Comparison of ENCODE assay signal across 11 cellular contexts in the genomic region with DNA sequence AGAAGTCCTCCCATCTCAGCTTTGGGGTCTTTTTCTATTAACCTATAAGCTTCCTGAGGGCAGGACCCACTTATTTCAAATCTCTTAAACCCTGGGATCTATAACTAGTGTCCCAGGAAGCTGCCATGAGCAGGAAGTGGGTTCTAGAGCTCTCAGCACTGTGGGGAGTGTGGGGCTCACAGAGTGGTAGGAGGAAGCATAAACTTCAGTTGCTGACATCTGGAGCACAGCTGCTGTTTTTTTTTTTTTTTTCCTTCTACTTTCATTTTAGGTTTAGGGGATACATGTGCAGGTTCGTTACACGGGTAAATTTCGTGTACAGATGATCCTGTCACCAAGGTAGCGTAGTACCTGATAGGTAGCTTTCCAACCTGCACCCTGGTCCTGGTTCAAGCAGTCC. TPM values are rescaled to one million over a fixed set of nuclear protein-coding genes. Genes with fewer than 3 reads are reported as not detected.
A peak's percentile ranks its signal among the peaks of the same experiment; 100 is the strongest.
DNase-seq lines count a peak whose midpoint lies in the region; ATAC-seq and TF ChIP-seq lines count a peak whose summit lies in the region.
"Had no signal": no experiment of that assay in that cellular context is flagged by ENCODE, and none has a peak within 500 bp of the region (broad histone marks: within the 10 kb centered on the region; RNA-seq: fewer than 3 reads in every experiment).

No MANE protein-coding gene starts in this region.

- H3K4me2 ChIP-seq in BLaER1 (peak overlapping the region; percentile 49), IMR-90 (ENCODE audit: low read depth, low read length) (no peak overlapping the region), neuronal stem cell (ENCODE audit: insufficient read depth, low read length, poor library complexity, severe bottlenecking) (no peak overlapping the region)

- peaks cover 19% of the 10 kb centered on the region for H4K20me1 ChIP-seq in BLaER1
- H4K20me1 ChIP-seq in IMR-90 (ENCODE audit: insufficient read depth, low read length): no peaks in the 10 kb centered on the region

- in situ Hi-C loops in IMR-90 (cut with MboI; ENCODE audit: low sequenced_read_pairs): loop anchor here (5.0 kb wide), 1 partner anchor 140 kb away; no protein-coding TSS in a partner anchor

- dilution Hi-C loops in IMR-90 (cut with HindIII; ENCODE audit: low sequenced_read_pairs, unreplicated experiment): no loop called here

- H3K23ac ChIP-seq in IMR-90 (ENCODE audit: low read depth, low read length) (no peak overlapping the region), neuronal stem cell (ENCODE audit: low read depth, low read length, poor library complexity) (no peak overlapping the region)

- H2AFZ ChIP-seq in IMR-90 (replicated peaks; ENCODE audit: low read length, poor library complexity) (no peak overlapping the region), neuronal stem cell (ENCODE audit: low read length) (no peak overlapping the region)

- H3K14ac ChIP-seq in IMR-90 (replicated peaks; ENCODE audit: low read depth, low read length): no peak overlapping the region
- no peak overlapping the region for H3K14ac ChIP-seq in neuronal stem cell (ENCODE audit: low read length)

- H2BK120ac ChIP-seq in IMR-90 (ENCODE audit: low read depth, low read length) (no peak overlapping the region), neuronal stem cell (ENCODE audit: low read depth, low read length) (no peak overlapping the region)

- H3K4ac ChIP-seq in IMR-90 (ENCODE audit: low read depth, low read length): no peak overlapping the region
- H3K4ac ChIP-seq in neuronal stem cell (ENCODE audit: low read length): no peak overlapping the region

- H4K8ac ChIP-seq in IMR-90 (ENCODE audit: low read depth in 2 of 2, low read length in 2 of 2) (no peak overlapping the region), neuronal stem cell (ENCODE audit: low read depth, low read length) (no peak overlapping the region)

- DNase-seq in IMR-90: peak; percentile 17
- DNase-seq in amniotic stem cell (lab: John Stamatoyannopoulos, UW): no peak
- DNase-seq in occipital lobe (lab: John Stamatoyannopoulos, UW): no peak
- no peak for DNase-seq in neuronal stem cell (ENCODE audit: low spot score)
- DNase-seq in ureter (ENCODE audit: low spot score): no peak
- DNase-seq: activated CD4-positive, alpha-beta T cell treated with anti-CD3 and anti-CD28 coated beads for 1 hour; left ventricle myocardium inferior; retina had no signal

- H3K4me3 ChIP-seq in BLaER1 (no peak overlapping the region), IMR-90 (ENCODE audit: insufficient read depth, low read depth, low read length) (no peak overlapping the region), neuronal stem cell (ENCODE audit: low read length in 2 of 2) (no peak overlapping the region)
- H3K4me3 ChIP-seq: left ventricle myocardium inferior had no signal

- H3K9ac ChIP-seq in BLaER1: no peak overlapping the region
- no peak overlapping the region for H3K9ac ChIP-seq in IMR-90 (ENCODE audit: low read depth, low read length)
- H3K9ac ChIP-seq in neuronal stem cell (ENCODE audit: low read depth, low read length, poor library complexity): no peak overlapping the region

- H3K9me3 ChIP-seq in BLaER1 (no peaks in the 10 kb centered on the region), IMR-90 (ENCODE audit: control insufficient read depth, insufficient read depth, low read length) (no peaks in the 10 kb centered on the region), neuronal stem cell (replicated peaks in 1 of 2; ENCODE audit: control insufficient read depth in 2 of 2, insufficient read depth in 1 of 2, low read depth in 1 of 2, low read length in 2 of 2) (peaks cover 0 to 1% of the 10 kb centered on the region in 2 donors)
- H3K9me3 ChIP-seq: left ventricle myocardium inferior had no signal

- CTCF ChIA-PET in IMR-90 (lab: Yijun Ruan, JAX): interaction anchor here (0.7 to 2.6 kb wide), 2 partner anchors 480 to 483 kb away, joined by 6 to 7 read pairs; no protein-coding TSS in a partner anchor

- intact Hi-C loops in IMR-90 (cut with micrococcal nuclease): no loop called here

- no peak overlapping the region for H2BK12ac ChIP-seq in neuronal stem cell (ENCODE audit: low read length)

- H2AK5ac ChIP-seq in IMR-90 (ENCODE audit: low read depth, low read length): no peak overlapping the region
- no peak overlapping the region for H2AK5ac ChIP-seq in neuronal stem cell (ENCODE audit: low read depth, low read length)

- no peak overlapping the region for H2BK20ac ChIP-seq in IMR-90 (ENCODE audit: low read depth, low read length)

- no peak for TF ChIP-seq RAD21 in IMR-90 (IDR thresholded peaks at IDR 0.05; ENCODE audit: low read length)

- no peaks in the 10 kb centered on the region for H3K9me1 ChIP-seq in IMR-90 (ENCODE audit: insufficient read depth, low read length)

- TF ChIP-seq CTCF in IMR-90 (conservative IDR thresholded peaks at IDR 0.05; ENCODE audit: low read depth, low read length): no peak

- H3K79me1 ChIP-seq in IMR-90 (ENCODE audit: low read depth in 1 of 2, low read length in 2 of 2): peaks cover 0 to 13% of the 10 kb centered on the region in 2 experiments; a peak in 2 of 4 replicates
- H3K79me1 ChIP-seq in neuronal stem cell (ENCODE audit: low read depth, low read length): no peaks in the 10 kb centered on the region

- no CpG with 5 or more reads among the region's 4 CpGs for WGBS in IMR-90 (ENCODE audit: extremely low coverage in 2 of 2, insufficient read length in 1 of 2), 2 experiments
- WGBS in neuronal stem cell (ENCODE audit: extremely low coverage in 2 of 2, insufficient read length in 2 of 2, insufficient replicate concordance in 1 of 2), 2 donors: no CpG with 5 or more reads among the region's 4 CpGs

- no peak overlapping the region for H4K91ac ChIP-seq in IMR-90 (ENCODE audit: insufficient read depth, low read depth, low read length)
- no peak overlapping the region for H4K91ac ChIP-seq in neuronal stem cell (ENCODE audit: low read depth, low read length, poor library complexity)

- H2BK15ac ChIP-seq in IMR-90 (ENCODE audit: low read depth, low read length): no peak overlapping the region
- no peak overlapping the region for H2BK15ac ChIP-seq in neuronal stem cell (ENCODE audit: low read length)

- H3K56ac ChIP-seq in IMR-90 (ENCODE audit: extremely low read depth, insufficient read depth, low read length): no peak overlapping the region

- H3K27ac ChIP-seq in BLaER1 (peak overlapping the region; percentile 5; the same call in 1 of the 2 replicates), IMR-90 (ENCODE audit: insufficient read depth, low read length) (no peak overlapping the region), neuronal stem cell (replicated peaks; ENCODE audit: low read length) (no peak overlapping the region)
- H3K27ac ChIP-seq: left ventricle myocardium inferior had no signal

- BruUV-seq in IMR-90 (replicated peaks; lab: Mats Ljungman, UMichigan): no TSS peak

- no peaks in the 10 kb centered on the region for H3K27me3 ChIP-seq in BLaER1
- H3K27me3 ChIP-seq in IMR-90 (ENCODE audit: control insufficient read depth, insufficient read depth, low read length): no peaks in the 10 kb centered on the region
- H3K27me3 ChIP-seq in neuronal stem cell (ENCODE audit: control insufficient read depth in 3 of 3, insufficient read depth in 3 of 3, low read depth in 1 of 3, low read length in 3 of 3): no peaks in the 10 kb centered on the region

- no peak overlapping the region for H2AK9ac ChIP-seq in IMR-90 (replicated peaks; ENCODE audit: low read depth, low read length, poor library complexity)

- peaks cover 10% of the 10 kb centered on the region; the same call in 1 of the 2 replicates for H3K36me3 ChIP-seq in BLaER1
- H3K36me3 ChIP-seq in IMR-90 (ENCODE audit: control insufficient read depth, insufficient read depth, low read length): no peaks in the 10 kb centered on the region
- H3K36me3 ChIP-seq in neuronal stem cell (replicated peaks in 1 of 2; ENCODE audit: control insufficient read depth in 2 of 2, insufficient read depth in 2 of 2, low read length in 2 of 2): no peaks in the 10 kb centered on the region
- H3K36me3 ChIP-seq: left ventricle myocardium inferior had no signal

- TF ChIP-seq POLR2A in IMR-90 (IDR thresholded peaks at IDR 0.05; ENCODE audit: low read depth, low read length): no peak

- H3K4me1 ChIP-seq in BLaER1 (peaks cover 21% of the 10 kb centered on the region), IMR-90 (ENCODE audit: control insufficient read depth, insufficient read depth, low read length) (no peaks in the 10 kb centered on the region; the same call in 1 of the 2 replicates), neuronal stem cell (ENCODE audit: control insufficient read depth in 2 of 2, insufficient read depth in 1 of 2, low read depth in 1 of 2, low read length in 2 of 2) (peaks cover 0 to 5% of the 10 kb centered on the region in 2 donors)

- peak; percentile 74 for ATAC-seq in GM18873 (IDR thresholded peaks at IDR 0.05; ENCODE audit: low FRiP score, unreplicated experiment)
- peak; percentile 78 for ATAC-seq in HG02678 (IDR thresholded peaks at IDR 0.05; ENCODE audit: unreplicated experiment)
- no peak for ATAC-seq in IMR-90 (ENCODE audit: low read depth)

- H3K18ac ChIP-seq in IMR-90 (ENCODE audit: low read depth, low read length) (no peak overlapping the region), neuronal stem cell (ENCODE audit: low read length) (no peak overlapping the region)

- no peak overlapping the region for H2BK5ac ChIP-seq in IMR-90 (ENCODE audit: low read depth, low read length, poor library complexity, severe bottlenecking)
- H2BK5ac ChIP-seq in neuronal stem cell (ENCODE audit: low read length): no peak overlapping the region

- POLR2A ChIA-PET in IMR-90 (lab: Charles Lee; ENCODE audit: unreplicated experiment): no interaction called here

- H4K5ac ChIP-seq in IMR-90 (ENCODE audit: low read depth, low read length): no peak overlapping the region

TF ChIP-seq in IMR-90, 13 proteins besides CTCF, POLR2A, EP300 and RAD21 (continues in another document):
- no peak for TF ChIP-seq RFX5 (IDR thresholded peaks at IDR 0.05; ENCODE audit: low read depth, low read length)
- no peak for TF ChIP-seq RCOR1 (IDR thresholded peaks at IDR 0.05; ENCODE audit: insufficient replicate concordance, low read length)
- no peak for TF ChIP-seq SMC3 (IDR thresholded peaks at IDR 0.05; ENCODE audit: low read depth, low read length)
- no peak for TF ChIP-seq CHD1 (IDR thresholded peaks at IDR 0.05; ENCODE audit: low read depth, low read length)
- no peak for TF ChIP-seq MXI1 (IDR thresholded peaks at IDR 0.05; ENCODE audit: borderline replicate concordance, low read depth, low read length)
- TF ChIP-seq FOS (IDR thresholded peaks at IDR 0.05; ENCODE audit: low read depth, low read length): no peak

RNA-seq across cellular contexts. Expression of a gene that starts 59.3 kb away (rescaled TPM):
- 23.1 and 30.3 TPM in 2 replicates for total RNA-seq in IMR-90 (2012; rRNA removed)
- 7.7 and 12.4 TPM in 2 replicates for polyA plus RNA-seq in IMR-90 (2012; rRNA removed)
- polyA plus RNA-seq in IMR-90 (2012; cell fraction: cytosol; rRNA removed): 4.8 and 7.6 TPM in 2 replicates
- polyA plus RNA-seq in IMR-90 (2012; cell fraction: nucleus; rRNA removed; ENCODE audit: low replicate concordance): 1.4 and 6.5 TPM in 2 replicates
- 11.9 TPM for total RNA-seq in occipital lobe
- polyA plus RNA-seq in neuronal stem cell (2013, experiment 1 of 2): 2.5 TPM
- 2.8 TPM for polyA plus RNA-seq in neuronal stem cell (2013, experiment 2 of 2)
- 51.9 TPM for total RNA-seq in ureter
